Comparison of ENCODE assay signal across 1 cellular context in genomic region chr6:154500769-154501171, GRCh38.
TF ChIP-seq lines count a peak whose summit lies in the region.

No MANE protein-coding gene starts in this region.

TF ChIP-seq in GM12878, 131 proteins besides CTCF, POLR2A, EP300 and RAD21:
- TF ChIP-seq FOXM1 (IDR thresholded peaks at IDR 0.05; ENCODE audit: low read depth, low read length) (no peak), BCL3 (IDR thresholded peaks at IDR 0.05; ENCODE audit: borderline replicate concordance, insufficient read depth, low read depth, low read length, poor library complexity, severe bottlenecking) (no peak), BMI1 (IDR thresholded peaks at IDR 0.05; ENCODE audit: borderline replicate concordance) (no peak), DPF2 (IDR thresholded peaks at IDR 0.05) (no peak), ATF7 (IDR thresholded peaks at IDR 0.05; ENCODE audit: low read depth) (no peak), NKRF (conservative IDR thresholded peaks at IDR 0.05) (no peak), ZNF384 (IDR thresholded peaks at IDR 0.05; ENCODE audit: borderline replicate concordance, low read depth, low read length) (no peak), CREB1 (IDR thresholded peaks at IDR 0.05; ENCODE audit: low read depth) (no peak), ATF2 (IDR thresholded peaks at IDR 0.05; ENCODE audit: low read length) (no peak), IRF3 (IDR thresholded peaks at IDR 0.05) (no peak), ASH2L (IDR thresholded peaks at IDR 0.05; ENCODE audit: borderline replicate concordance, low read depth) (no peak), STAT3 (IDR thresholded peaks at IDR 0.05; ENCODE audit: low read depth, low read length) (no peak), POLR2AphosphoS5 (IDR thresholded peaks at IDR 0.05; ENCODE audit: low read length) (no peak), LARP7 (IDR thresholded peaks at IDR 0.05) (no peak), FOXK2 (IDR thresholded peaks at IDR 0.05) (no peak), JUNB (IDR thresholded peaks at IDR 0.05) (no peak), NRF1 (conservative IDR thresholded peaks at IDR 0.05; ENCODE audit: low read depth, low read length) (no peak)
- TF ChIP-seq, protein P1, sequence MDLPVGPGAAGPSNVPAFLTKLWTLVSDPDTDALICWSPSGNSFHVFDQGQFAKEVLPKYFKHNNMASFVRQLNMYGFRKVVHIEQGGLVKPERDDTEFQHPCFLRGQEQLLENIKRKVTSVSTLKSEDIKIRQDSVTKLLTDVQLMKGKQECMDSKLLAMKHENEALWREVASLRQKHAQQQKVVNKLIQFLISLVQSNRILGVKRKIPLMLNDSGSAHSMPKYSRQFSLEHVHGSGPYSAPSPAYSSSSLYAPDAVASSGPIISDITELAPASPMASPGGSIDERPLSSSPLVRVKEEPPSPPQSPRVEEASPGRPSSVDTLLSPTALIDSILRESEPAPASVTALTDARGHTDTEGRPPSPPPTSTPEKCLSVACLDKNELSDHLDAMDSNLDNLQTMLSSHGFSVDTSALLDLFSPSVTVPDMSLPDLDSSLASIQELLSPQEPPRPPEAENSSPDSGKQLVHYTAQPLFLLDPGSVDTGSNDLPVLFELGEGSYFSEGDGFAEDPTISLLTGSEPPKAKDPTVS (IDR thresholded peaks at IDR 0.05; ENCODE audit: low read depth, low read length), result no peak
- TF ChIP-seq, protein P2, sequence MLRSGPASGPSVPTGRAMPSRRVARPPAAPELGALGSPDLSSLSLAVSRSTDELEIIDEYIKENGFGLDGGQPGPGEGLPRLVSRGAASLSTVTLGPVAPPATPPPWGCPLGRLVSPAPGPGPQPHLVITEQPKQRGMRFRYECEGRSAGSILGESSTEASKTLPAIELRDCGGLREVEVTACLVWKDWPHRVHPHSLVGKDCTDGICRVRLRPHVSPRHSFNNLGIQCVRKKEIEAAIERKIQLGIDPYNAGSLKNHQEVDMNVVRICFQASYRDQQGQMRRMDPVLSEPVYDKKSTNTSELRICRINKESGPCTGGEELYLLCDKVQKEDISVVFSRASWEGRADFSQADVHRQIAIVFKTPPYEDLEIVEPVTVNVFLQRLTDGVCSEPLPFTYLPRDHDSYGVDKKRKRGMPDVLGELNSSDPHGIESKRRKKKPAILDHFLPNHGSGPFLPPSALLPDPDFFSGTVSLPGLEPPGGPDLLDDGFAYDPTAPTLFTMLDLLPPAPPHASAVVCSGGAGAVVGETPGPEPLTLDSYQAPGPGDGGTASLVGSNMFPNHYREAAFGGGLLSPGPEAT (IDR thresholded peaks at IDR 0.05; ENCODE audit: low read depth), result no peak
- TF ChIP-seq, protein P3, sequence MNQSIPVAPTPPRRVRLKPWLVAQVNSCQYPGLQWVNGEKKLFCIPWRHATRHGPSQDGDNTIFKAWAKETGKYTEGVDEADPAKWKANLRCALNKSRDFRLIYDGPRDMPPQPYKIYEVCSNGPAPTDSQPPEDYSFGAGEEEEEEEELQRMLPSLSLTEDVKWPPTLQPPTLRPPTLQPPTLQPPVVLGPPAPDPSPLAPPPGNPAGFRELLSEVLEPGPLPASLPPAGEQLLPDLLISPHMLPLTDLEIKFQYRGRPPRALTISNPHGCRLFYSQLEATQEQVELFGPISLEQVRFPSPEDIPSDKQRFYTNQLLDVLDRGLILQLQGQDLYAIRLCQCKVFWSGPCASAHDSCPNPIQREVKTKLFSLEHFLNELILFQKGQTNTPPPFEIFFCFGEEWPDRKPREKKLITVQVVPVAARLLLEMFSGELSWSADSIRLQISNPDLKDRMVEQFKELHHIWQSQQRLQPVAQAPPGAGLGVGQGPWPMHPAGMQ (IDR thresholded peaks at IDR 0.05; ENCODE audit: borderline replicate concordance), result no peak
TF ChIP-seq in GM12878: peak in this region for 0.
